1 cellular context compared by ENCODE assay signal in genomic region chr7:2353650-2354172, GRCh38.
TF ChIP-seq lines count a peak whose summit lies in the region.

No MANE protein-coding gene starts in this region.

TF ChIP-seq in WTC11, 78 proteins besides CTCF, POLR2A, EP300 and RAD21 (continued from another document and continues in another):
- TF ChIP-seq ZNF512 (CRISPR knock-in tag; IDR thresholded peaks at IDR 0.05; ENCODE audit: borderline replicate concordance) (no peak), ZNF317 (CRISPR knock-in tag; IDR thresholded peaks at IDR 0.05; ENCODE audit: borderline replicate concordance, low read depth) (no peak; the same call in 1 of the 2 replicates), ZMAT4 (CRISPR knock-in tag; IDR thresholded peaks at IDR 0.05) (no peak), ETV6 (CRISPR knock-in tag; IDR thresholded peaks at IDR 0.05) (peak; percentile 83; the same call in 1 of the 2 replicates), PRDM15 (CRISPR knock-in tag; IDR thresholded peaks at IDR 0.05) (peak; percentile 43; the same call in 1 of the 2 replicates), MXD4 (CRISPR knock-in tag; IDR thresholded peaks at IDR 0.05; ENCODE audit: borderline replicate concordance) (no peak), NFE2L1 (CRISPR knock-in tag; IDR thresholded peaks at IDR 0.05) (peak; percentile 83; the same call in 1 of the 2 replicates), ARID4B (CRISPR knock-in tag; IDR thresholded peaks at IDR 0.05; ENCODE audit: borderline replicate concordance) (peak; percentile 88; the same call in 1 of the 2 replicates), ESRRA (CRISPR knock-in tag; IDR thresholded peaks at IDR 0.05; ENCODE audit: borderline replicate concordance) (peak; percentile 53; the same call in 1 of the 2 replicates), RELA (CRISPR knock-in tag; IDR thresholded peaks at IDR 0.05; ENCODE audit: borderline replicate concordance) (peak; percentile 87; the same call in 1 of the 2 replicates), ZNF532 (CRISPR knock-in tag; IDR thresholded peaks at IDR 0.05; ENCODE audit: borderline replicate concordance) (no peak), IRF2 (CRISPR knock-in tag; IDR thresholded peaks at IDR 0.05; ENCODE audit: borderline replicate concordance, low read depth) (no peak), ZNF281 (CRISPR knock-in tag; IDR thresholded peaks at IDR 0.05) (peak; percentile 83), MAX (CRISPR knock-in tag; IDR thresholded peaks at IDR 0.05) (peak; percentile 98), KAT7 (CRISPR knock-in tag; IDR thresholded peaks at IDR 0.05; ENCODE audit: borderline replicate concordance) (peak; percentile 60; the same call in 1 of the 2 replicates), NFYB (CRISPR knock-in tag; conservative IDR thresholded peaks at IDR 0.05; ENCODE audit: low read depth) (0 out of 2 replicates have a peak, but pooled peaks have one; percentile 11), GTF2I (CRISPR knock-in tag; conservative IDR thresholded peaks at IDR 0.05) (no peak), E2F4 (CRISPR knock-in tag; IDR thresholded peaks at IDR 0.05; ENCODE audit: borderline replicate concordance, low read depth) (no peak; the same call in 1 of the 2 replicates), CREB1 (CRISPR knock-in tag; IDR thresholded peaks at IDR 0.05) (no peak), AFF4 (CRISPR knock-in tag; IDR thresholded peaks at IDR 0.05; ENCODE audit: borderline replicate concordance) (no peak), USF1 (CRISPR knock-in tag; IDR thresholded peaks at IDR 0.05) (peak; percentile 99), SP1 (CRISPR knock-in tag; conservative IDR thresholded peaks at IDR 0.05) (peak; percentile 68), E2F1 (CRISPR knock-in tag; IDR thresholded peaks at IDR 0.05) (peak; percentile 72; the same call in 1 of the 2 replicates)
